In genomic region chr2:140351692-140352091, GRCh38 we compare ENCODE assay signal across 21 cellular contexts.
"Had no signal": no experiment of that assay in that cellular context is flagged by ENCODE, and none has a peak within 500 bp of the region (broad histone marks: within the 10 kb centered on the region; RNA-seq: fewer than 3 reads in every experiment).

No MANE protein-coding gene starts in this region.

- H3K4me3 Mint-ChIP-seq: immature natural killer cell had no signal

- H3K27ac Mint-ChIP-seq: immature natural killer cell had no signal

- H3K79me2 ChIP-seq: hepatocyte had no signal

- H3K27ac ChIP-seq: coronary artery, dorsolateral prefrontal cortex, esophagus muscularis mucosa, foreskin keratinocyte, gastroesophageal sphincter, heart left ventricle, hepatocyte, left lung, lower lobe of right lung had no signal

- H3K27me3 ChIP-seq: dorsolateral prefrontal cortex, esophagus muscularis mucosa, foreskin keratinocyte, gastroesophageal sphincter, heart left ventricle, hepatocyte, left lung had no signal

- FAIRE-seq: endothelial cell of umbilical vein, frontal cortex had no signal

- H3K36me3 ChIP-seq: esophagus muscularis mucosa, gastroesophageal sphincter, heart left ventricle, left lung, lower lobe of right lung had no signal

- H3K4me3 ChIP-seq: coronary artery, dorsolateral prefrontal cortex, esophagus muscularis mucosa, gastroesophageal sphincter, heart left ventricle, hepatocyte, left lung, lower lobe of right lung had no signal

- H3K9me3 ChIP-seq: esophagus muscularis mucosa, gastroesophageal sphincter, heart left ventricle, left lung, lower lobe of right lung had no signal

- H3K4me2 ChIP-seq: hepatocyte had no signal

- H3K4me1 Mint-ChIP-seq: immature natural killer cell had no signal

- H3K4me1 ChIP-seq: esophagus muscularis mucosa, foreskin keratinocyte, gastroesophageal sphincter, heart left ventricle, left lung, lower lobe of right lung had no signal

- DNase-seq: dermis blood vessel endothelial cell; dorsolateral prefrontal cortex; effector CD4-positive, alpha-beta T cell; effector memory CD4-positive, alpha-beta T cell; foreskin keratinocyte; hypothalamus; immature natural killer cell; islet precursor cell; left cardiac atrium; left lung; left ventricle myocardium superior; lower lobe of right lung; mesenchymal stem cell; midbrain had no signal
